1 cellular context compared by ENCODE assay signal in genomic region chr2:219384083-219384713, GRCh38.
A peak's percentile ranks its signal among the peaks of the same experiment; 100 is the strongest.
TF ChIP-seq lines count a peak whose summit lies in the region.

No MANE protein-coding gene starts in this region.

TF ChIP-seq in H1, 55 proteins besides CTCF, POLR2A, EP300 and RAD21:
- TF ChIP-seq CEBPB (IDR thresholded peaks at IDR 0.05; ENCODE audit: low read depth, low read length) (peak; percentile 80), RFX5 (IDR thresholded peaks at IDR 0.05; ENCODE audit: borderline replicate concordance, low read depth, low read length) (no peak)
